ENCODE assay signal across 8 cellular contexts in the genomic region with DNA sequence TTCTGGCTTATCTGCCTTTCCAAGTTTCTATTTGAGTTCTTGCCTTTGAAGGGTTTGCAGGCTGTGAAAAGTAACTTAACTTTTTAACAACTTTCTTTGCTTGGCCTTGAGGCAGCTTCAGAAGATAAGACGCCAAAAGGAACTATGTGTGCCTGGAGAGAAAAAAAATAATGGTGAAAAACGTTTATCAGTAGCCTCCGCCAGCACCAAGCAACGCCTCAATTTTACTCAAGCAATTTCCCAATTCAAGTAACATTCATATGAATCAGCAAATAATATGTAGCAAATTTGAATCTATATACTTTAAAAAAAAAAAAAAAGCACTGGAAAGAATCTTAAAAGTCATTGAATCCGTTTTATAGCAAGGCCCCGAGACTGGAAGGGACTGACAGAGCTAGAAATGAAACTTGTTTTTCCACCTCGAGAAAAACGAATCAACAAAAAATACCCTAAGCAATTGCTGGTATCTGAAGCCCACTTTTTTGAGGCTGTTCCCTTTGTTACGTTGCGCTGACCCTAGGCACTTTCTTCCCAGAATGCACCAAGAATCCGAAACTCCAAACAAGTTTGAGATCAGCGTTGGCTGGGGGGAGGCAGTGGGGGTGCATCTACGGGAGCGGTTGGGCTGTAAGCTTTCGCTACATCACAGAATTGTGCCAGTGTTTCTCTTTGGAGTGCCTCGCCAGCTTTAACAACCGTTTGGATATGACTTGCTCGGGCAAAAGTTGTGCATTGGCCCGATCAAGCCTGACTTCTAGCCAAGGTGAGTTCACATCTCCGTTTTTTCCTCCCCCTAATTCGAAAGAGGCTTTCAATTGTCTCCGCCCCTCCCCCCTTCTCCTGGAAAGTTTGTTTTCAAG. TPM values are rescaled to one million over a fixed set of nuclear protein-coding genes. Genes with fewer than 3 reads are reported as not detected.
DNase-seq lines count a peak whose midpoint lies in the region; ATAC-seq, FAIRE-seq and TF ChIP-seq lines count a peak whose summit lies in the region.

No MANE protein-coding gene starts in this region.

- peak; percentile 31 for FAIRE-seq in endometrium (lab: Jason Lieb, UNC)

- peaks cover 23% of the 10 kb centered on the region for H3K4me1 Mint-ChIP-seq in T-helper 2 cell treated with Interferon-gamma antibody and Interleukin-4, amounts not matched to agents 5 μg/mL and 100 μg/mL, for 36 hours (ENCODE audit: low read depth)
- peaks cover 20 to 35% of the 10 kb centered on the region in 2 donors for H3K4me1 Mint-ChIP-seq in natural killer cell

- no peaks in the 10 kb centered on the region for H3K27me3 Mint-ChIP-seq in T-helper 2 cell treated with Interferon-gamma antibody and Interleukin-4, amounts not matched to agents 5 μg/mL and 100 μg/mL, for 36 hours (ENCODE audit: low read depth)
- H3K27me3 Mint-ChIP-seq in natural killer cell (ENCODE audit: low read depth in 2 of 2): no peaks in the 10 kb centered on the region

- no peaks in the 10 kb centered on the region for H3K36me3 Mint-ChIP-seq in T-helper 2 cell treated with Interferon-gamma antibody and Interleukin-4, amounts not matched to agents 5 μg/mL and 100 μg/mL, for 36 hours (ENCODE audit: low read depth)
- no peaks in the 10 kb centered on the region for H3K36me3 Mint-ChIP-seq in natural killer cell

- H3K27ac Mint-ChIP-seq in T-helper 2 cell treated with Interferon-gamma antibody and Interleukin-4, amounts not matched to agents 5 μg/mL and 100 μg/mL, for 36 hours: peak overlapping the region; percentile 100
- H3K27ac Mint-ChIP-seq in natural killer cell: peak overlapping the region; percentile 99 to 100

- intact Hi-C loops in heart left ventricle (cut with DNase I) (loop anchor here in 3 of 10 donors (2.0 to 5.0 kb wide), 3 partner anchors 165 to 220 kb away; no protein-coding TSS in a partner anchor), cardiac septum (cut with DNase I) (no loop called here), natural killer cell (cut with micrococcal nuclease) (no loop called here)

- no peak for TF ChIP-seq POLR2A in heart left ventricle (IDR thresholded peaks at IDR 0.05)

- 11 to 14% (median 12%) methylated on average over 22 of the region's 22 CpGs for WGBS in heart left ventricle, 4 donors

- no peaks in the 10 kb centered on the region for H3K36me3 ChIP-seq in heart left ventricle

- H3K4me3 ChIP-seq in heart left ventricle: peak overlapping the region; percentile 65 to 93 (median 78)

- H3K4me3 Mint-ChIP-seq in T-helper 2 cell treated with Interferon-gamma antibody and Interleukin-4, amounts not matched to agents 5 μg/mL and 100 μg/mL, for 36 hours: peak overlapping the region; percentile 98
- peak overlapping the region; percentile 97 for H3K4me3 Mint-ChIP-seq in natural killer cell

- no peaks in the 10 kb centered on the region for H3K9me3 ChIP-seq in heart left ventricle

- ATAC-seq in heart left ventricle (no peak), natural killer cell (no peak), GM18511 (IDR thresholded peaks at IDR 0.05; ENCODE audit: unreplicated experiment) (no peak)

- H3K27me3 ChIP-seq in heart left ventricle: no peaks in the 10 kb centered on the region

- peaks cover 0 to 18% (median 7%) of the 10 kb centered on the region in 12 donors for H3K4me1 ChIP-seq in heart left ventricle

- H3K27ac ChIP-seq in heart left ventricle: peak overlapping the region; percentile 92 to 100 (median 97)

- no peak for TF ChIP-seq CTCF in heart left ventricle (IDR thresholded peaks at IDR 0.05)
- TF ChIP-seq CTCF in natural killer cell (IDR thresholded peaks at IDR 0.05): no peak

- DNase-seq in heart left ventricle: peak in 3 of 5 donors; percentile 38 to 58 (median 51)
- DNase-seq in cardiac septum (ENCODE audit: low spot score): no peak
- peak; percentile 41 for DNase-seq in T-helper 2 cell treated with Interferon-gamma antibody and Interleukin-4, amounts not matched to agents 5 μg/mL and 100 μg/mL, for 36 hours (ENCODE audit: low spot score)
- DNase-seq in natural killer cell: peak; percentile 43
- no peak for DNase-seq in iPS-NIHi7 (ENCODE audit: extremely low spot score)
- DNase-seq in NCI-H128 (lab: John Stamatoyannopoulos, UW; ENCODE audit: unreplicated experiment): no peak

- no peaks in the 10 kb centered on the region for H3K9me3 Mint-ChIP-seq in T-helper 2 cell treated with Interferon-gamma antibody and Interleukin-4, amounts not matched to agents 5 μg/mL and 100 μg/mL, for 36 hours
- no peaks in the 10 kb centered on the region for H3K9me3 Mint-ChIP-seq in natural killer cell

RNA-seq across cellular contexts. Expression of a gene that starts 2.7 kb away (rescaled TPM):
- 10 to 100 TPM in 7 of 9 donors, 1 to 10 TPM in 2; 5.0 to 33.5 (median 15.4) TPM for total RNA-seq in heart left ventricle
- 10 to 100 TPM in 1 of 2 donors, 1 to 10 TPM in 1; 8.8 to 37.5 TPM for polyA plus RNA-seq in heart left ventricle
- total RNA-seq in cardiac septum: 10.8 TPM
- 10 to 100 TPM; 57.5 to 74.7 (median 60.4) TPM for total RNA-seq in natural killer cell

Comparison
In these comparisons a context has a peak if more than half of its experiments do, and no peak if none do; other contexts are left out.
1. DNase-seq: peak in heart left ventricle (3 of 5), T-helper 2 cell treated with Interferon-gamma antibody and Interleukin-4, amounts not matched to agents 5 μg/mL and 100 μg/mL, for 36 hours (single experiment) and natural killer cell (single experiment); none in cardiac septum (single experiment), iPS-NIHi7 (single experiment) and NCI-H128 (single experiment).